Comparison of ENCODE assay signal across 8 cellular contexts in genomic region chr2:25309402-25309801, GRCh38. TPM values are rescaled to one million over a fixed set of nuclear protein-coding genes. Genes with fewer than 3 reads are reported as not detected.
DNase-seq lines count a peak whose midpoint lies in the region; ATAC-seq lines count a peak whose summit lies in the region.

No MANE protein-coding gene starts in this region.

- intact Hi-C loops in head of caudate nucleus (cut with DNase I), result no loop called here

- ATAC-seq in HG03135 (IDR thresholded peaks at IDR 0.05; ENCODE audit: unreplicated experiment) (peak; percentile 50), HG03159 (IDR thresholded peaks at IDR 0.05; ENCODE audit: unreplicated experiment) (no peak)

- DNase-seq in CMK (ENCODE audit: low read depth) (peak; percentile 70), RPMI7951 (ENCODE audit: low read depth) (peak; percentile 36), head of caudate nucleus (peak; percentile 51 to 90 (median 79)), LoVo (ENCODE audit: low spot score) (no peak)
- peak; percentile 49 for DNase-seq in activated gamma-delta T cell treated with anti-CD3 and anti-CD28 coated beads, Interleukin-2, amount 50 U/mL, for 16 hours (ENCODE audit: low read depth)
- peak in 3 of 4 experiments; percentile 42 to 53 (median 52) for DNase-seq in stimulated activated CD4-positive, alpha-beta T cell treated with anti-CD3 and anti-CD28 coated beads, Interleukin-1b, Interleukin-23, amount 100 ng/mL, for 24 hours (ENCODE audit: low read depth in 4 of 4, low spot score in 1 of 4)

RNA-seq across cellular contexts. Expression of gene DNMT3A, which starts 32.3 kb away (rescaled TPM):
- 1.4 and 2.3 TPM in 2 replicates for total RNA-seq in RPMI7951 (2014; rRNA removed; shearing (Covaris generic))
